Comparison of ENCODE assay signal across 17 cellular contexts in the genomic region with DNA sequence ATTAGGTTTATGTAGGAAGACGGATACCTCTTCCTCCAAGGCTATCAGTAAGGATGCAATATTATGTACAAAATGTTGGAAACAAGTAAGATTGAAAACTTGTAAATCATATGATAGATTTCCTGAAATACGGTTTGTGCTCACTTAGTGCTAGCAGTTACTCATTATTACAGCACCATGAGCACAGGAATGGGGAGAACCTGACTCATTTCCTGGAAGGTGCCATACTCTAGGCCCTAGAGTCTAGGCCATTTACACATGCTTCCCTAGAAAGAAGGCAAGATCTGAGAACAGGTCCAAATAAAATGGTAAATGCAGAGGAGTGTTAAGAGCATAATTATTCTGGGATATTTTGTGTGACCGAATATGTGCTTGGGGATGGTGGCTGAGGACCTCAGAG.
"Had no signal": no experiment of that assay in that cellular context is flagged by ENCODE, and none has a peak within 500 bp of the region (broad histone marks: within the 10 kb centered on the region; RNA-seq: fewer than 3 reads in every experiment).

No MANE protein-coding gene starts in this region.

- DNase-seq: activated gamma-delta T cell treated with Interleukin-2 at 50 U/mL for 16 hours; activated T-cell treated with anti-CD3 and anti-CD28 coated beads, Interleukin-2, amount 50 U/mL, for 1 hour; aorta; cerebellar nuclear complex; foreskin melanocyte; glutamatergic neuron; immature natural killer cell; left cardiac atrium; stimulated activated CD4-positive, alpha-beta T cell treated with anti-CD3 and anti-CD28 coated beads, Interleukin-2, amount 100 ng/mL, for 48 hours; stimulated activated CD8-positive, alpha-beta memory T cell treated with anti-CD3 and anti-CD28 coated beads, Interleukin-4, amount 100 ng/mL, for 48 hours; stimulated activated naive B cell treated with anti-CD40 and anti-IgM and Interleukin-4, amounts not matched to agents 10 μg/mL and 1 μg/mL and 100 μg/mL, for 72 hours had no signal

- ATAC-seq: left cardiac atrium; natural killer cell treated with Interleukin-12 subunit alpha and Interleukin-12 subunit beta and Interleukin-15 and Interleukin-18, amount 100 ng/mL, for 72 hours; stimulated activated naive B cell treated with anti-CD40 and anti-IgM and Interleukin-4, amounts not matched to agents 10 μg/mL and 1 μg/mL and 100 μg/mL, for 72 hours; WTC11 had no signal

- H3K27ac ChIP-seq: coronary artery, hepatocyte, thoracic aorta, vagina had no signal
